In genomic region chr9:123028973-123029372, GRCh38 we compare ENCODE assay signal across 10 cellular contexts. TPM values are rescaled to one million over a fixed set of nuclear protein-coding genes. Genes with fewer than 3 reads are reported as not detected.
"Had no signal": no experiment of that assay in that cellular context is flagged by ENCODE, and none has a peak within 500 bp of the region (broad histone marks: within the 10 kb centered on the region; RNA-seq: fewer than 3 reads in every experiment).

No MANE protein-coding gene starts in this region.

- H3K9me3 ChIP-seq: HAP-1 had no signal

- H3K27ac ChIP-seq: HL-60, KMS-11 had no signal

- H3K9ac ChIP-seq: KMS-11 had no signal

- H3K4me3 Mint-ChIP-seq: GM23338, HFFc6, IgD-negative memory B cell had no signal

- H3K4me1 ChIP-seq: HAP-1 had no signal

- H3K27me3 Mint-ChIP-seq: IgD-negative memory B cell had no signal

- ATAC-seq: GM23338, HCT116, HepG2 had no signal

- H3K4me2 ChIP-seq: GM23338, KMS-11 had no signal

- DNase-seq: H7, HFFc6, KBM-7 had no signal

- H3K9me3 Mint-ChIP-seq: GM23338, HFFc6, IgD-negative memory B cell had no signal

- H3K36me3 ChIP-seq: HAP-1 had no signal

- H3K4me3 ChIP-seq: GM23338, HAP-1 had no signal

- H2AFZ ChIP-seq: GM23338 had no signal

- H3K27ac Mint-ChIP-seq: HFFc6 had no signal

RNA-seq across cellular contexts. Expression of gene GPR21, which starts 4.5 kb away (rescaled TPM):
- polyA plus RNA-seq: GM23338, IgD-negative memory B cell had no signal
